Comparison of ENCODE assay signal across 18 cellular contexts in the genomic region with DNA sequence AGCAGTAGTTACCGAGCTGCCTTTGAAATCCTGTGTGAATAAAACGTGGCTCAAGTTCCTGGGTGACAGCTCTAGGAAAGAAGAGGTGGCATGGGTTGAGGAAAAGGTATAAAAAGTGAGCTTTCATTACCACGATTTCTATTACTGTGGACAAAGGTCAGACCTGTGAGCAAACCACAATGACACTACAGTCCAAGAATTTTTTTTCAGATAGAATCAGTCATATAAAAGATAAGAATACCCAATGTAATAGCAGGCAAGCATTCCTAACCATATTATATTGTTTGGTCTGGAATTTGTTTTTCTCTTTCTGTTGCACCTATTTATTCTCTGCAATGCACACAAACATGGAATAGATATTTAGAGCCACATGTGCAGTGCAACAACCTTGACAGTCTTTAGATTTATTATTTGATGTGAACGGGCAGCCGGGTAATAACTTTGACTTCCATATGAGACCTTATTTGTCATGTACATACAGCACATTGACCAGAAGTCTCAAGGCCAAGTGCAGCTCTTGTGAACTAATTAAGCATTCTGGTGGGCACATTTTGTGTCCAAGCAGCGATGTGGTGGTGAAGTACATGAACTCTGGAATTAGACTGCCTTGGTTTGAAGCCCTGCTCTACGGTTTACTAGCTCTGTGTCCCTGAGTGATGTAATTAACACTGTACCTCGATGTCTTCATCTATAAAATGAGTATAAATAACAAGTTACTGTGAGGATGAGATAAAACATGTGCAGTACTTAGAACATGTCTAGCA.
DNase-seq lines count a peak whose midpoint lies in the region; ATAC-seq and TF ChIP-seq lines count a peak whose summit lies in the region.
"Had no signal": no experiment of that assay in that cellular context is flagged by ENCODE, and none has a peak within 500 bp of the region (broad histone marks: within the 10 kb centered on the region; RNA-seq: fewer than 3 reads in every experiment).

No MANE protein-coding gene starts in this region.

- H3K4me2 ChIP-seq in PC-3 (ENCODE audit: low read length): peak overlapping the region; percentile 32

- H3K79me2 ChIP-seq in PC-3 (ENCODE audit: low read length): no peaks in the 10 kb centered on the region

- TF ChIP-seq CTCF in PC-3 (conservative IDR thresholded peaks at IDR 0.05; ENCODE audit: low read depth, low read length) (no peak), choroid plexus epithelial cell (conservative IDR thresholded peaks at IDR 0.05; ENCODE audit: low read depth, low read length) (no peak)

- H2AFZ ChIP-seq in PC-3 (ENCODE audit: low read length): no peak overlapping the region

- peak; percentile 27 for DNase-seq in DMS 273 (lab: John Stamatoyannopoulos, UW; ENCODE audit: unreplicated experiment)
- DNase-seq in DMS 273 treated with DMSO at 0.1 percent for 48 hours (lab: John Stamatoyannopoulos, UW): no peak
- peak; percentile 70 for DNase-seq in PC-3
- DNase-seq in choroid plexus epithelial cell (ENCODE audit: low read depth): peak; percentile 64
- peak; percentile 80 for DNase-seq in renal cortical epithelial cell (ENCODE audit: low read depth)
- DNase-seq in MV-4-11 (lab: John Stamatoyannopoulos, UW): no peak
- DNase-seq: activated CD4-positive, CD25-positive, alpha-beta regulatory T cell treated with anti-CD3 and anti-CD28 coated beads, Interleukin-2, amount 50 U/mL, for 72 hours; activated T-cell treated with anti-CD3 and anti-CD28 coated beads, Interleukin-2, amount 50 U/mL, for 1 hour; aorta; COR-L47; NCI-H748 treated with DMSO at 0.1 percent for 48 hours; tibial artery had no signal

- H4K20me1 ChIP-seq in PC-3 (ENCODE audit: low read length): no peaks in the 10 kb centered on the region

- intact Hi-C loops in PC-3 (cut with micrococcal nuclease): loop anchor here (5.0 kb wide), 1 partner anchor 153 kb away; no protein-coding TSS in a partner anchor

- no TSS peak for BruUV-seq in PC-3 (replicated peaks; lab: Mats Ljungman, UMichigan)

- CTCF ChIA-PET in PC-3 (lab: Charles Lee): no interaction called here

- H3K9me3 ChIP-seq in PC-3 (ENCODE audit: low read length): no peaks in the 10 kb centered on the region
- H3K9me3 ChIP-seq: neutrophil, tibial artery had no signal

- no peaks in the 10 kb centered on the region for H3K9me2 ChIP-seq in PC-3 (replicated peaks; ENCODE audit: low read length)

- no peaks in the 10 kb centered on the region for H3F3A ChIP-seq in PC-3 (ENCODE audit: low read length, unreplicated experiment)

- H3K9ac ChIP-seq in PC-3 (ENCODE audit: low read length): no peak overlapping the region

- no peaks in the 10 kb centered on the region for H3K36me3 ChIP-seq in PC-3 (ENCODE audit: low read depth, low read length)
- H3K36me3 ChIP-seq: neutrophil, tibial artery had no signal

- POLR2A ChIA-PET in PC-3 (lab: Charles Lee; ENCODE audit: unreplicated experiment): no interaction called here

- H3K27me3 ChIP-seq in PC-3 (ENCODE audit: low read length): no peaks in the 10 kb centered on the region
- H3K27me3 ChIP-seq: neutrophil had no signal

- ATAC-seq in PC-3: peak; percentile 71
- no peak for ATAC-seq in GM18498 (IDR thresholded peaks at IDR 0.05; ENCODE audit: unreplicated experiment)
- no peak for ATAC-seq in HG03175 (IDR thresholded peaks at IDR 0.05; ENCODE audit: unreplicated experiment)

- no peak overlapping the region for H3K27ac ChIP-seq in PC-3 (ENCODE audit: low read length)
- H3K27ac ChIP-seq: 22Rv1, neutrophil, SK-N-MC, tibial artery had no signal

- H3K4me3 ChIP-seq in PC-3 (ENCODE audit: low read length) (no peak overlapping the region), choroid plexus epithelial cell (ENCODE audit: low read depth, low read length) (no peak overlapping the region)
- H3K4me3 ChIP-seq: lung, SK-N-MC, tibial artery had no signal

- H3K4me1 ChIP-seq in PC-3 (ENCODE audit: insufficient read depth, low read length): peaks cover 10% of the 10 kb centered on the region
- H3K4me1 ChIP-seq: tibial artery had no signal

Comparison
In these comparisons a context has a peak if more than half of its experiments do, and no peak if none do; other contexts are left out.
1. DNase-seq: peak in DMS 273 (single experiment), PC-3 (single experiment), choroid plexus epithelial cell (single experiment) and renal cortical epithelial cell (single experiment); none in DMS 273 treated with DMSO at 0.1 percent for 48 hours (single experiment) and MV-4-11 (single experiment).